Comparison of ENCODE assay signal across 1 cellular context in genomic region chr6:169677096-169677495, GRCh38.
TF ChIP-seq lines count a peak whose summit lies in the region.

No MANE protein-coding gene starts in this region.

TF ChIP-seq in HepG2, 621 proteins besides CTCF, POLR2A, EP300 and RAD21:
- TF ChIP-seq HDAC6 (IDR thresholded peaks at IDR 0.05; ENCODE audit: low read depth, low read length) = no peak
- no peak for TF ChIP-seq ZNF142 (CRISPR knock-in tag; IDR thresholded peaks at IDR 0.05)
- TF ChIP-seq ZNF703 (CRISPR knock-in tag; IDR thresholded peaks at IDR 0.05; ENCODE audit: borderline replicate concordance) = no peak
- no peak for TF ChIP-seq ZNF496 (CRISPR knock-in tag; IDR thresholded peaks at IDR 0.05; ENCODE audit: insufficient replicate concordance)
- TF ChIP-seq RFXAP (CRISPR knock-in tag; IDR thresholded peaks at IDR 0.05; ENCODE audit: borderline replicate concordance) = no peak
- TF ChIP-seq HMG20B (CRISPR knock-in tag; conservative IDR thresholded peaks at IDR 0.05) = no peak
- TF ChIP-seq MTF1 (CRISPR knock-in tag; IDR thresholded peaks at IDR 0.05) = no peak
- no peak for TF ChIP-seq CEBPZ (IDR thresholded peaks at IDR 0.05; ENCODE audit: low read length)
- no peak for TF ChIP-seq ATF7 (IDR thresholded peaks at IDR 0.05)
- no peak for TF ChIP-seq ATF7 (CRISPR knock-in tag; IDR thresholded peaks at IDR 0.05)
- no peak for TF ChIP-seq ZNF720 (CRISPR knock-in tag; IDR thresholded peaks at IDR 0.05)
- TF ChIP-seq TEF (CRISPR knock-in tag; IDR thresholded peaks at IDR 0.05) = no peak
- TF ChIP-seq RXRB (CRISPR knock-in tag; IDR thresholded peaks at IDR 0.05; ENCODE audit: borderline replicate concordance) = no peak
- no peak for TF ChIP-seq ZBTB42 (CRISPR knock-in tag; IDR thresholded peaks at IDR 0.05)
- no peak for TF ChIP-seq MTA1 (CRISPR knock-in tag; IDR thresholded peaks at IDR 0.05; ENCODE audit: borderline replicate concordance)
- TF ChIP-seq AHR (CRISPR knock-in tag; IDR thresholded peaks at IDR 0.05) = no peak
- no peak for TF ChIP-seq SMAD1 (CRISPR knock-in tag; IDR thresholded peaks at IDR 0.05; ENCODE audit: borderline replicate concordance, low read depth)
- no peak for TF ChIP-seq HNF4G (IDR thresholded peaks at IDR 0.05; ENCODE audit: borderline replicate concordance, low read depth, low read length)
- TF ChIP-seq HNF4G (CRISPR knock-in tag; IDR thresholded peaks at IDR 0.05; ENCODE audit: borderline replicate concordance, low read depth) = no peak
